12 cellular contexts compared by ENCODE assay signal in genomic region chrX:8868906-8869305, GRCh38.
A peak's percentile ranks its signal among the peaks of the same experiment; 100 is the strongest.
DNase-seq lines count a peak whose midpoint lies in the region; ATAC-seq, FAIRE-seq and TF ChIP-seq lines count a peak whose summit lies in the region.
"Had no signal": no experiment of that assay in that cellular context is flagged by ENCODE, and none has a peak within 500 bp of the region (broad histone marks: within the 10 kb centered on the region; RNA-seq: fewer than 3 reads in every experiment).

No MANE protein-coding gene starts in this region.

- no peaks in the 10 kb centered on the region for H3K9me3 Mint-ChIP-seq in activated T-helper 17 cell treated with anti-CD3 and anti-CD28 coated beads, Interleukin-2, amount 50 U/mL, for 72 hours
- H3K9me3 Mint-ChIP-seq: activated naive CD8-positive, alpha-beta T cell treated with anti-CD3 and anti-CD28 coated beads, Interleukin-2, amount 10 ng/mL, durations not matched to agents 7 days and 5 days had no signal

- ATAC-seq in foreskin keratinocyte: peak; percentile 65
- no peak for ATAC-seq in HG03280 (IDR thresholded peaks at IDR 0.05; ENCODE audit: unreplicated experiment)
- no peak for ATAC-seq in activated T-helper 17 cell treated with anti-CD3 and anti-CD28 coated beads, Interleukin-2, amount 50 U/mL, for 72 hours (replicated peaks)
- ATAC-seq: psoas muscle had no signal

- 18 to 27% (median 19%) methylated on average over 3 of the region's 3 CpGs for WGBS in adrenal gland, 4 donors

- no peak overlapping the region for H3K4me3 ChIP-seq in adrenal gland
- H3K4me3 ChIP-seq: psoas muscle had no signal

- H3K9me3 ChIP-seq in adrenal gland (replicated peaks in 1 of 3): no peaks in the 10 kb centered on the region
- H3K9me3 ChIP-seq: psoas muscle had no signal

- no peak overlapping the region for H3K27ac Mint-ChIP-seq in activated T-helper 17 cell treated with anti-CD3 and anti-CD28 coated beads, Interleukin-2, amount 50 U/mL, for 72 hours
- H3K27ac Mint-ChIP-seq: activated naive CD8-positive, alpha-beta T cell treated with anti-CD3 and anti-CD28 coated beads, Interleukin-2, amount 10 ng/mL, durations not matched to agents 7 days and 5 days had no signal

- H3K27ac ChIP-seq in adrenal gland (no peak overlapping the region), foreskin keratinocyte (peak overlapping the region; percentile 99)
- H3K27ac ChIP-seq: psoas muscle had no signal

- no peaks in the 10 kb centered on the region for H3K4me1 Mint-ChIP-seq in activated T-helper 17 cell treated with anti-CD3 and anti-CD28 coated beads, Interleukin-2, amount 50 U/mL, for 72 hours
- H3K4me1 Mint-ChIP-seq: activated naive CD8-positive, alpha-beta T cell treated with anti-CD3 and anti-CD28 coated beads, Interleukin-2, amount 10 ng/mL, durations not matched to agents 7 days and 5 days had no signal

- no peaks in the 10 kb centered on the region for H3K36me3 ChIP-seq in adrenal gland (replicated peaks in 1 of 2)

- no peaks in the 10 kb centered on the region for H3K36me3 Mint-ChIP-seq in activated T-helper 17 cell treated with anti-CD3 and anti-CD28 coated beads, Interleukin-2, amount 50 U/mL, for 72 hours (ENCODE audit: low read depth)
- H3K36me3 Mint-ChIP-seq: activated naive CD8-positive, alpha-beta T cell treated with anti-CD3 and anti-CD28 coated beads, Interleukin-2, amount 10 ng/mL, durations not matched to agents 7 days and 5 days had no signal

- no peak overlapping the region for H3K4me3 Mint-ChIP-seq in activated T-helper 17 cell treated with anti-CD3 and anti-CD28 coated beads, Interleukin-2, amount 50 U/mL, for 72 hours
- H3K4me3 Mint-ChIP-seq: activated naive CD8-positive, alpha-beta T cell treated with anti-CD3 and anti-CD28 coated beads, Interleukin-2, amount 10 ng/mL, durations not matched to agents 7 days and 5 days had no signal

- no peak for TF ChIP-seq POLR2A in adrenal gland (IDR thresholded peaks at IDR 0.05)

- TF ChIP-seq CTCF in adrenal gland (IDR thresholded peaks at IDR 0.05) (peak in 4 of 6 experiments; percentile 12 to 28 (median 23)), foreskin keratinocyte (conservative IDR thresholded peaks at IDR 0.05) (peak; percentile 65)

- H3K27me3 ChIP-seq in adrenal gland: no peaks in the 10 kb centered on the region
- H3K27me3 ChIP-seq in foreskin keratinocyte: no peaks in the 10 kb centered on the region

- DNase-seq in ELR (ENCODE audit: low read depth) (peak; percentile 63), adrenal gland (no peak), foreskin keratinocyte (peak in 1 of 2 donors; percentile 61), putamen (ENCODE audit: low spot score) (no peak), T-helper 9 cell (no peak)
- DNase-seq: activated CD4-positive, alpha-beta T cell treated with anti-CD3 and anti-CD28 coated beads for 48 hours; activated naive CD8-positive, alpha-beta T cell treated with anti-CD3 and anti-CD28 coated beads, Interleukin-2, amount 10 ng/mL, durations not matched to agents 7 days and 5 days; psoas muscle had no signal

- FAIRE-seq in A204.1 (lab: Jason Lieb, UNC): peak; percentile 72
- FAIRE-seq: G401.6 had no signal

- intact Hi-C loops in adrenal gland (cut with DNase I): no loop called here

- no peaks in the 10 kb centered on the region for H3K4me1 ChIP-seq in adrenal gland (replicated peaks in 1 of 2)
- H3K4me1 ChIP-seq in foreskin keratinocyte: peaks cover 20% of the 10 kb centered on the region
- H3K4me1 ChIP-seq: psoas muscle had no signal

- peaks cover 12% of the 10 kb centered on the region for H3K27me3 Mint-ChIP-seq in activated T-helper 17 cell treated with anti-CD3 and anti-CD28 coated beads, Interleukin-2, amount 50 U/mL, for 72 hours
